ENCODE assay signal across 17 cellular contexts in the genomic region with DNA sequence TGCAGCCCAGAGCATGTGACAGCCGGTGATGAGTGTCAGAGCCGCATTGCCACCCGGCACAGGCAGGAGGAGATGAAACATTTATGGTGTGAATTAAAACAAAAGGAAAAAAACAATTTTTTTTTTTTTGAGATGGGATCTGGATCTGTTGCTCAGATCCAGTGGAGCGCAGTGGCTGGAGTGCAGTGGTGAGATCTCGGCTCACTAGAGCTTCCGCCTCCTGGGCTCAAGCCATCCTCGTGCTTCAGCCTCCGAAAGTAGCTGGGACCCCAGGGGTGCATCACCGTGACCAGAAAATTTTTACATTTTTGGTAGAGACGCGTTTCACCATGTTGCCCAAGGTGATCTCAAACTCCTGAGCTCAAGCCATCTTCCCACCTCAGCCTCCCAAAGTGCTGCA.
A peak's percentile ranks its signal among the peaks of the same experiment; 100 is the strongest.
DNase-seq lines count a peak whose midpoint lies in the region; TF ChIP-seq lines count a peak whose summit lies in the region.
"Had no signal": no experiment of that assay in that cellular context is flagged by ENCODE, and none has a peak within 500 bp of the region (broad histone marks: within the 10 kb centered on the region; RNA-seq: fewer than 3 reads in every experiment).

No MANE protein-coding gene starts in this region.

- intact Hi-C loops in cardiac septum (cut with DNase I) (no loop called here), left ventricle myocardium inferior (cut with micrococcal nuclease) (no loop called here), testis (cut with DNase I; ENCODE audit: low total_unique reads) (loop anchor here (5.0 kb wide), 1 partner anchor 50 kb away; no protein-coding TSS in a partner anchor)

- H3K27me3 ChIP-seq in left ventricle myocardium inferior (ENCODE audit: low read depth) (peaks cover 32% of the 10 kb centered on the region), testis (no peaks in the 10 kb centered on the region)
- H3K27me3 ChIP-seq: BE2C, BLaER1 had no signal

- H3K4me1 ChIP-seq in left ventricle myocardium inferior (no peaks in the 10 kb centered on the region), testis (no peaks in the 10 kb centered on the region)
- H3K4me1 ChIP-seq: A549, BE2C, BLaER1 had no signal

- TF ChIP-seq CTCF in left ventricle myocardium inferior (IDR thresholded peaks at IDR 0.05; ENCODE audit: borderline replicate concordance) (no peak), testis (IDR thresholded peaks at IDR 0.05) (no peak)

- H3K9me3 ChIP-seq in left ventricle myocardium inferior (replicated peaks) (no peaks in the 10 kb centered on the region), testis (no peaks in the 10 kb centered on the region)
- H3K9me3 ChIP-seq: A549, BE2C, BLaER1 had no signal

- WGBS in testis, 2 donors = 60 to 80% methylated on average over 11 of the region's 11 CpGs

- no peak overlapping the region for H3K27ac ChIP-seq in left ventricle myocardium inferior (replicated peaks)
- no peak overlapping the region for H3K27ac ChIP-seq in testis
- H3K27ac ChIP-seq: 22Rv1, A549, BLaER1 had no signal

- TF ChIP-seq POLR2A in testis (IDR thresholded peaks at IDR 0.05) = no peak

- DNase-seq in cardiac septum (ENCODE audit: low spot score) = peak; percentile 24
- DNase-seq in left ventricle myocardium inferior = no peak
- no peak for DNase-seq in testis
- DNase-seq in DMS114 treated with DMSO at 0.1 percent for 48 hours (lab: John Stamatoyannopoulos, UW; ENCODE audit: unreplicated experiment) = no peak
- DNase-seq in AG20443 (ENCODE audit: low spot score) = no peak
- DNase-seq: BE2C; C1 segment of cervical spinal cord; CD4-positive, alpha-beta memory T cell; CD4-positive, CD25-positive, alpha-beta regulatory T cell; CD8-positive, alpha-beta memory T cell; COR-L47; DMS 273 treated with DMSO at 0.1 percent for 48 hours; DMS79 treated with DMSO at 0.1 percent for 48 hours; GF-D8 had no signal

- H3K36me3 ChIP-seq in left ventricle myocardium inferior = no peaks in the 10 kb centered on the region
- no peaks in the 10 kb centered on the region for H3K36me3 ChIP-seq in testis (ENCODE audit: low read depth, missing control alignments)
- H3K36me3 ChIP-seq: BE2C, BLaER1 had no signal

- no peak overlapping the region for H3K4me3 ChIP-seq in left ventricle myocardium inferior
- peak overlapping the region; percentile 40 to 53 for H3K4me3 ChIP-seq in testis
- H3K4me3 ChIP-seq: A549, BLaER1 had no signal
